ENCODE assay signal across 8 cellular contexts in the genomic region with DNA sequence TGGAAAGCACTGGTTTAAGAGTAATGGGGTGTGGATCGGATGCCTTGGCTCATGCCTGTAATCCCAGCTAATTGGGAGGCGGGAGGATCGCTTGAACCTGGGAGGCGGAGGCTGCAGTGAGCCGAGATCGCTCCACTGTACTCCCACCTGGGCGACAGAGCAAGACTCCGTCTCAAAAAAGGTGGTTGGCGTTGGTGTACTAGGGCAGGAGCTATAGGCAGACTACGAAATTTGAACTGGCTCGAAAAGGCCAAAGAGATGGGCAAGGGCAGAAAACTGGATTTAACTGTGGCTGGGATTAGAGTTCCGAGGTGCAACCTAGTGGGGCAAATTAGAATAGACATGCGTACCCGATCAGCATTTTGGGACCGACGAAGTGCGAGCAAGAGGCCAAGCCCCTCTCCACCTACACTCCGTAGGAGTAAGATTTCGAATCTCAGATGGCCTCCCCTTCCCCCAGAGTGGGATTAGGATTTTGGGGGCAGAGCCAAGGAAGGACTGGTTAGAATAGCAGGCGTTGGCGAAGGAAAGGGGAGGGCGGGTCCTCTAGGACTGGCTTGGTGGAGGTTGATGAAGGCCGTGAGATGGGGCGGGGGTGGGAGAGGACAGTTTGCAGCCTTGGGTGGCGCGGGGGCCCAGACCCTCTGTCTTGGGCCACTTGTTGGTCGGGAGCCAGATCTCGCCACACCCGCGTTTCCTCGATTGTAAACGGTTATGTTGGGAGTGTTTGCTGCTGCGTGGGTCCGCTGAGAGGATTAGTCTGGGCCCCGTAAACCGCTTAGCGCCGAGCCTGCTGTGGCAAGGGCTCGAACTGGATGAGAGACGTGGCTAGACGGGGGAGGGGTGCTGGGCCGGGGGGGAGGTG. TPM values are rescaled to one million over a fixed set of nuclear protein-coding genes. Genes with fewer than 3 reads are reported as not detected.
DNase-seq lines count a peak whose midpoint lies in the region; ATAC-seq and TF ChIP-seq lines count a peak whose summit lies in the region.

No MANE protein-coding gene starts in this region.

- H3K9ac ChIP-seq in muscle layer of colon (ENCODE audit: low read length), result peak overlapping the region; percentile 96

- peak; percentile 69 to 71 for DNase-seq in activated CD4-positive, alpha-beta T cell treated with anti-CD3 and anti-CD28 coated beads for 4 hours
- DNase-seq in activated CD4-positive, alpha-beta T cell treated with anti-CD3 and anti-CD28 coated beads for 48 hours, result no peak
- no peak for DNase-seq in Panc1 (ENCODE audit: low read depth, low spot score)
- peak; percentile 51 for DNase-seq in effector CD8-positive, alpha-beta T cell (lab: John Stamatoyannopoulos, UW)
- DNase-seq in uterus, result peak in 1 of 2 donors; percentile 71
- no peak for DNase-seq in NCI-H2081 treated with DMSO at 0.1 percent for 48 hours (lab: John Stamatoyannopoulos, UW)

- in situ Hi-C loops in Panc1 (cut with HindIII; ENCODE audit: low pct_unique_long_range_greater_than_20kb, low sequenced_read_pairs), result no loop called here

- H3K4me1 ChIP-seq in Panc1 (ENCODE audit: control insufficient read depth, insufficient read depth, low read length) (peaks cover 9% of the 10 kb centered on the region), muscle layer of colon (ENCODE audit: insufficient read depth, low read length) (peaks cover 24% of the 10 kb centered on the region), uterus (peaks cover 3 to 16% of the 10 kb centered on the region in 2 donors)

- H3K27me3 ChIP-seq in Panc1 (ENCODE audit: control insufficient read depth, insufficient read depth, low read length), result no peaks in the 10 kb centered on the region
- H3K27me3 ChIP-seq in muscle layer of colon (ENCODE audit: control insufficient read depth in 1 of 2, insufficient read depth in 2 of 2, low read length in 2 of 2), result no peaks in the 10 kb centered on the region
- H3K27me3 ChIP-seq in uterus, result no peaks in the 10 kb centered on the region

- ATAC-seq in Panc1 (peak; percentile 42), GM18498 (IDR thresholded peaks at IDR 0.05; ENCODE audit: unreplicated experiment) (no peak)

- no TSS peak for BruUV-seq in Panc1 (replicated peaks; lab: Mats Ljungman, UMichigan)

- POLR2A ChIA-PET in Panc1 (lab: Charles Lee), result interaction anchor here (0.6 kb wide), 1 partner anchor 16 kb away, joined by 4 read pairs; a partner anchor contains a TSS

- H3K9me3 ChIP-seq in Panc1 (ENCODE audit: control insufficient read depth, insufficient read depth, low read depth, low read length), result no peaks in the 10 kb centered on the region
- no peaks in the 10 kb centered on the region for H3K9me3 ChIP-seq in muscle layer of colon (ENCODE audit: low read length)
- no peaks in the 10 kb centered on the region for H3K9me3 ChIP-seq in uterus

- TF ChIP-seq CTCF in Panc1 (IDR thresholded peaks at IDR 0.05), result no peak
- TF ChIP-seq CTCF in uterus (IDR thresholded peaks at IDR 0.05), result peak in 1 of 4 experiments; percentile 16

- H3K4me3 ChIP-seq in Panc1 (ENCODE audit: low read depth in 2 of 2, low read length in 2 of 2), result peak overlapping the region; percentile 64 to 65
- H3K4me3 ChIP-seq in muscle layer of colon (ENCODE audit: low read depth in 1 of 2, low read length in 2 of 2), result peak overlapping the region; percentile 90 to 98
- peak overlapping the region; percentile 54 to 63 for H3K4me3 ChIP-seq in uterus

- intact Hi-C loops in Panc1 (cut with micrococcal nuclease; ENCODE audit: unreplicated experiment), result no loop called here
- intact Hi-C loops in uterus (cut with DNase I; ENCODE audit: low total_unique reads), result no loop called here

- H3K36me3 ChIP-seq in Panc1 (ENCODE audit: control insufficient read depth, insufficient read depth, low read length), result peaks cover 2% of the 10 kb centered on the region; the same call in 1 of the 2 replicates
- peaks cover 22% of the 10 kb centered on the region for H3K36me3 ChIP-seq in muscle layer of colon (ENCODE audit: insufficient read depth, low read length)
- H3K36me3 ChIP-seq in uterus, result no peaks in the 10 kb centered on the region

- H3K27ac ChIP-seq in Panc1 (ENCODE audit: low read length) (peak overlapping the region; percentile 91), muscle layer of colon (ENCODE audit: low read depth, low read length) (peak overlapping the region; percentile 100), uterus (peak overlapping the region; percentile 94 to 98)

- CTCF ChIA-PET in Panc1 (lab: Charles Lee), result no interaction called here

- TF ChIP-seq POLR2A in uterus (IDR thresholded peaks at IDR 0.05), result no peak

RNA-seq across cellular contexts. Expression of a gene that starts 2.0 kb away (rescaled TPM):
- total RNA-seq in Panc1 (2021; ENCODE audit: unreplicated experiment), result 13.1 TPM
- polyA plus RNA-seq in Panc1 (2012; ENCODE audit: insufficient read length), result 23.1 TPM
- total RNA-seq in uterus, result 10 to 100 TPM in 2 of 4 donors, 1 to 10 TPM in 2; 2.8 to 39.5 (median 13.5) TPM

RNA-seq across cellular contexts. Expression of a gene that starts 16.4 kb away (rescaled TPM):
- total RNA-seq in Panc1 (2021; ENCODE audit: unreplicated experiment) (29.2 TPM), uterus (10 to 100 TPM in 2 of 4 donors, 1 to 10 TPM in 2; 2.6 to 45.4 (median 8.1) TPM)
- 31.2 TPM for polyA plus RNA-seq in Panc1 (2012; ENCODE audit: insufficient read length)

RNA-seq across cellular contexts. Expression of a gene that starts 37.0 kb away (rescaled TPM):
- total RNA-seq in Panc1 (2021; ENCODE audit: unreplicated experiment), result 2.7 TPM
- 0.73 TPM for polyA plus RNA-seq in Panc1 (2012; ENCODE audit: insufficient read length)
- total RNA-seq in uterus, result 1 to 10 TPM in 3 of 4 donors, under 1 TPM in 1; 0.51 to 8.0 (median 2.9) TPM

RNA-seq across cellular contexts. Expression of a gene that starts 41.7 kb away (rescaled TPM):
- total RNA-seq in Panc1 (2021; ENCODE audit: unreplicated experiment) (7.6 TPM), uterus (10 to 100 TPM in 1 of 4 donors, 1 to 10 TPM in 3; 3.2 to 11.1 (median 4.8) TPM)
- polyA plus RNA-seq in Panc1 (2012; ENCODE audit: insufficient read length), result 12.9 TPM

RNA-seq across cellular contexts. Expression of a gene that starts 59.3 kb away (rescaled TPM):
- total RNA-seq in Panc1 (2021; ENCODE audit: unreplicated experiment) (0.03 TPM), uterus (under 1 TPM in 3 of 4 donors, not detected in 1; 0.29 to 0.69 (median 0.64) TPM)
- 0.36 TPM for polyA plus RNA-seq in Panc1 (2012; ENCODE audit: insufficient read length)

Comparison
In these comparisons a context has a peak if more than half of its experiments do, and no peak if none do; other contexts are left out.
1. DNase-seq: peak in activated CD4-positive, alpha-beta T cell treated with anti-CD3 and anti-CD28 coated beads for 4 hours (2 of 2) and effector CD8-positive, alpha-beta T cell (single experiment); none in activated CD4-positive, alpha-beta T cell treated with anti-CD3 and anti-CD28 coated beads for 48 hours (single experiment), Panc1 (single experiment) and NCI-H2081 treated with DMSO at 0.1 percent for 48 hours (single experiment).
2. Peak in every context shown above with its lines, with median percentiles within 50 percentile points of each other: H3K27ac ChIP-seq and H3K4me3 ChIP-seq.